In the genomic region with DNA sequence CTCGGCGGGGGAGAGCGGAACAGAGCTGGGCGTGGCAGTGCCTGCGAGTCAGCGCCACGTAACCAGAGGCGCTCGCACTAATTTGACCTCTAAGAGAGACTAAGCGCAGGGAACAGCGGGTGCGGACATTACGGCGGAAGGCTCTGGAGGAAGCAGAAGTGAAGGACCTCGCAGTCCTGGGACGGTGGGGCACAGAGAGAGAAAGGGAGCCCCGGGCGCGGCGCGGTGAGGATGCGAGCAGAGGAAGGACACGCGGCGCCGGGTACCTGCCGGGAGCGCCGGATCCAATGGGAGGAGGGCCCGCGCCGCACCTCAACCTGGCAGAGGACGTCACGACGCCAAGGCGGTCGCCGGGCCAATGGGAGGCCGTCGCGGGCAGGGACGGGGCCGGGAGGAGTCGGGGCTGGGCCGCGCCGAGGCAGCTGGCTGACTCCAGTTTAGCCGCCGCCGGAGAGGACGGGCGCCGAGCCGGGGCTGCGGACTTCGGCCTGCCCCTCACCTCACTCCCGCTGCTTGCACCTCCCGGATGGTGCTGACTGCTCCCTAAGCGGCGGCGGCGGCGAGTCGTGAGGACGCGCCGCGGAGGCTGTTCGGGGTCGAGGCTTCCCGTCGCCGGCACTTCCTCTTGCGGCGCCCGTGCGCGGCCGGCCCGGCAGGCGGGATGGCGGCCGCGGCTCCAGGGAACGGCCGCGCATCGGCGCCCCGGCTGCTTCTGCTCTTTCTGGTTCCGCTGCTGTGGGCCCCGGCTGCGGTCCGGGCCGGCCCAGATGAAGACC, we compare ENCODE assay signal across 8 cellular contexts. TPM values are rescaled to one million over a fixed set of nuclear protein-coding genes. Genes with fewer than 3 reads are reported as not detected.
DNase-seq lines count a peak whose midpoint lies in the region; ATAC-seq and TF ChIP-seq lines count a peak whose summit lies in the region.

A gene with protein sequence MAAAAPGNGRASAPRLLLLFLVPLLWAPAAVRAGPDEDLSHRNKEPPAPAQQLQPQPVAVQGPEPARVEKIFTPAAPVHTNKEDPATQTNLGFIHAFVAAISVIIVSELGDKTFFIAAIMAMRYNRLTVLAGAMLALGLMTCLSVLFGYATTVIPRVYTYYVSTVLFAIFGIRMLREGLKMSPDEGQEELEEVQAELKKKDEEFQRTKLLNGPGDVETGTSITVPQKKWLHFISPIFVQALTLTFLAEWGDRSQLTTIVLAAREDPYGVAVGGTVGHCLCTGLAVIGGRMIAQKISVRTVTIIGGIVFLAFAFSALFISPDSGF (plus strand): TSS at position 429 of the 776 bp plus-strand sequence. CDS start 233 bp downstream, at position 662.

- H3K9me3 Mint-ChIP-seq in activated B cell treated with CpG ODN at 0.5 μM for 24 hours (no peaks in the 10 kb centered on the region), immature natural killer cell (no peaks in the 10 kb centered on the region)

- peaks cover 27% of the 10 kb centered on the region for H3K36me3 Mint-ChIP-seq in activated B cell treated with CpG ODN at 0.5 μM for 24 hours (ENCODE audit: low read depth)
- H3K36me3 Mint-ChIP-seq in immature natural killer cell, result peaks cover 0 to 7% (median 3%) of the 10 kb centered on the region in 3 donors

- H3K4me3 Mint-ChIP-seq in activated B cell treated with CpG ODN at 0.5 μM for 24 hours, result peak within 1 kb of the TSS; percentile 91
- H3K4me3 Mint-ChIP-seq in immature natural killer cell, result peak within 1 kb of the TSS; percentile 91 to 98 (median 96)

- H3K27me3 Mint-ChIP-seq in activated B cell treated with CpG ODN at 0.5 μM for 24 hours (no peaks in the 10 kb centered on the region), immature natural killer cell (ENCODE audit: low read depth in 3 of 3) (peaks cover 5 to 14% (median 10%) of the 10 kb centered on the region in 3 donors)

- TF ChIP-seq POLR2A in spleen (IDR thresholded peaks at IDR 0.05), result peak in 2 of 3 donors; percentile 67 to 85

- ATAC-seq in GM19023 (IDR thresholded peaks at IDR 0.05; ENCODE audit: unreplicated experiment) (peak; percentile 96), HG03196 (IDR thresholded peaks at IDR 0.05; ENCODE audit: unreplicated experiment) (peak; percentile 95), activated B cell treated with CpG ODN at 0.5 μM for 24 hours (ENCODE audit: low read depth) (peak; percentile 92)

- H3K27ac Mint-ChIP-seq in activated B cell treated with CpG ODN at 0.5 μM for 24 hours (peak within 1 kb of the TSS; percentile 95), immature natural killer cell (peak within 1 kb of the TSS; percentile 93 to 98 (median 98))

- H3K4me1 ChIP-seq in spleen, result peaks cover 13 to 48% (median 42%) of the 10 kb centered on the region in 6 donors

- TF ChIP-seq CTCF in activated B cell treated with CpG ODN at 0.5 μM for 24 hours (IDR thresholded peaks at IDR 0.05) (no peak), cardiac fibroblast (IDR thresholded peaks at IDR 0.05; ENCODE audit: low read depth, low read length) (no peak), spleen (IDR thresholded peaks at IDR 0.05 in 8 of 11, conservative IDR thresholded peaks at IDR 0.05 in 3 of 11) (peak in 4 of 11 experiments; percentile 26 to 41 (median 34))

- H3K4me3 ChIP-seq in cardiac fibroblast (replicated peaks in 1 of 2; ENCODE audit: low read depth in 2 of 2, low read length in 2 of 2) (peak within 1 kb of the TSS; percentile 77 to 88), spleen (peak within 1 kb of the TSS; percentile 74 to 95 (median 87))

- intact Hi-C loops in activated B cell treated with CpG ODN at 0.5 μM for 24 hours (cut with micrococcal nuclease), result loop anchor here (1.0 to 5.0 kb wide), 10 partner anchors 49 to 1582 kb away; partner anchors contain the start of genes AASDH, CEP135, CHIC2 and CLOCK
- intact Hi-C loops in spleen (cut with DNase I; ENCODE audit: low total_unique reads), result loop anchor here (10.0 kb wide), 1 partner anchor 51 kb away; the partner anchor contains the start of gene SRD5A3

- H3K27ac ChIP-seq in spleen, result peak within 1 kb of the TSS; percentile 95 to 100 (median 98)

- H3K27me3 ChIP-seq in spleen (replicated peaks in 1 of 7), result no peaks in the 10 kb centered on the region

- H3K4me1 Mint-ChIP-seq in activated B cell treated with CpG ODN at 0.5 μM for 24 hours (peaks cover 42% of the 10 kb centered on the region), immature natural killer cell (peaks cover 43 to 55% of the 10 kb centered on the region in 2 donors)

- DNase-seq in AG08395 (ENCODE audit: low spot score), result peak; percentile 92
- DNase-seq in NCI-H226, result peak; percentile 89
- DNase-seq in activated B cell treated with CpG ODN at 0.5 μM for 24 hours, result peak; percentile 89
- peak; percentile 89 to 90 for DNase-seq in cardiac fibroblast (ENCODE audit: low read depth in 2 of 2)
- peak; percentile 88 for DNase-seq in immature natural killer cell
- DNase-seq in spleen, result peak; percentile 98

- POLR2A ChIA-PET in activated B cell treated with CpG ODN at 0.5 μM for 24 hours (lab: Charles Lee), result interaction anchor here (0.6 to 2.6 kb wide), 16 partner anchors 14 to 1584 kb away, joined by 3 to 35 read pairs (median 6); partner anchors contain the start of genes AASDH, CEP135, CLOCK and EXOC1

- WGBS in spleen, 5 donors, result 0% methylated on average over 51 to 95 of the region's 95 CpGs

- CTCF ChIA-PET in activated B cell treated with CpG ODN at 0.5 μM for 24 hours (lab: Charles Lee), result interaction anchor here (0.6 to 3.0 kb wide), 7 partner anchors 14 to 552 kb away, joined by 3 to 11 read pairs (median 3); partner anchors contain the start of gene SRD5A3

- H3K36me3 ChIP-seq in spleen, result peaks cover 0 to 10% (median 1%) of the 10 kb centered on the region in 6 donors

- H3K9me3 ChIP-seq in spleen, result no peaks in the 10 kb centered on the region

RNA-seq across cellular contexts. Expression of the gene that starts here (rescaled TPM):
- total RNA-seq in activated B cell treated with CpG ODN at 0.5 μM for 24 hours (80.3 and 90.2 TPM in 2 replicates), spleen (100 to 1,000 TPM in 6 of 7 donors, 10 to 100 TPM in 1; 94.8 to 193 (median 160) TPM)
- polyA plus RNA-seq in immature natural killer cell (10 to 100 TPM; 44.2 to 50.4 (median 44.8) TPM), spleen (10 to 100 TPM; 54.3 to 60.3 (median 54.7) TPM)

Comparison
In these comparisons a context has a peak if more than half of its experiments do, and no peak if none do; other contexts are left out.
1. Peak in every context shown above with its lines: DNase-seq, ATAC-seq, H3K4me3 ChIP-seq and H3K27ac ChIP-seq.